1 cellular context compared by ENCODE assay signal in genomic region chr12:122980192-122981035, GRCh38.
A peak's percentile ranks its signal among the peaks of the same experiment; 100 is the strongest.
TF ChIP-seq lines count a peak whose summit lies in the region.

Gene ARL6IP4 (plus strand): TSS chr12:122980681. CDS start chr12:122981140, 459 bp downstream.

TF ChIP-seq in K562, 482 proteins besides CTCF, POLR2A, EP300 and RAD21 (continued from another document):
- TF ChIP-seq ARID3B (CRISPR knock-in tag; IDR thresholded peaks at IDR 0.05; ENCODE audit: borderline replicate concordance) (no peak), MEIS2 (IDR thresholded peaks at IDR 0.05; ENCODE audit: partially characterized antibody) (peak; percentile 18), CREB3L1 (IDR thresholded peaks at IDR 0.05; ENCODE audit: borderline replicate concordance, low read depth) (peak; percentile 83; the same call in 1 of the 2 replicates), SP2 (IDR thresholded peaks at IDR 0.05; ENCODE audit: extremely low read depth, low read depth, low read length, poor library complexity, severe bottlenecking) (no peak), HSF4 (CRISPR knock-in tag; IDR thresholded peaks at IDR 0.05; ENCODE audit: borderline replicate concordance) (no peak), SUPT5H (IDR thresholded peaks at IDR 0.05) (peak; percentile 72; the same call in 1 of the 2 replicates), MCM7 (IDR thresholded peaks at IDR 0.05) (no peak), SAP30 (IDR thresholded peaks at IDR 0.05; ENCODE audit: borderline replicate concordance, insufficient read depth, low read depth, low read length, poor library complexity, severe bottlenecking) (peak; percentile 55), GMEB1 (CRISPR knock-in tag; IDR thresholded peaks at IDR 0.05) (peak; percentile 58), GTF2E2 (tag; IDR thresholded peaks at IDR 0.05) (peak; percentile 90; the same call in 1 of the 2 replicates), CREB1 (IDR thresholded peaks at IDR 0.05) (peak; percentile 57), CREB1 (CRISPR knock-in tag; IDR thresholded peaks at IDR 0.05) (no peak), MYC (IDR thresholded peaks at IDR 0.05; ENCODE audit: low read depth, low read length) (peak; percentile 66; the same call in 1 of the 2 replicates), MYC (CRISPR knock-in tag; IDR thresholded peaks at IDR 0.05; ENCODE audit: borderline replicate concordance, low read depth) (peak; percentile 56; the same call in 1 of the 2 replicates), TEAD2 (tag; IDR thresholded peaks at IDR 0.05) (no peak), FOXA1 (IDR thresholded peaks at IDR 0.05; ENCODE audit: borderline replicate concordance) (no peak), RBM14 (IDR thresholded peaks at IDR 0.05; ENCODE audit: borderline replicate concordance, insufficient read depth, low read depth, low read length) (no peak), HNRNPLL (IDR thresholded peaks at IDR 0.05; ENCODE audit: low read depth, low read length, poor library complexity, severe bottlenecking) (no peak), GABPB1 (CRISPR knock-in tag; IDR thresholded peaks at IDR 0.05) (peak; percentile 87), PHF20 (IDR thresholded peaks at IDR 0.05; ENCODE audit: partially characterized antibody) (peak; percentile 74), PREB (CRISPR knock-in tag; IDR thresholded peaks at IDR 0.05) (peak; percentile 79; the same call in 1 of the 2 replicates), NCOA4 (IDR thresholded peaks at IDR 0.05; ENCODE audit: partially characterized antibody) (no peak), ID3 (CRISPR knock-in tag; IDR thresholded peaks at IDR 0.05) (no peak), ID3 (tag; IDR thresholded peaks at IDR 0.05) (peak; percentile 47), NCOA1 (IDR thresholded peaks at IDR 0.05; ENCODE audit: low read depth) (peak; percentile 61; the same call in 1 of the 2 replicates), ZNF124 (CRISPR knock-in tag; IDR thresholded peaks at IDR 0.05) (no peak), MAFF (IDR thresholded peaks at IDR 0.05; ENCODE audit: low read length) (no peak), BHLHE40 (IDR thresholded peaks at IDR 0.05; ENCODE audit: low read length) (no peak), ZBTB8A (IDR thresholded peaks at IDR 0.05; ENCODE audit: partially characterized antibody) (no peak), ZNF639 (CRISPR knock-in tag; conservative IDR thresholded peaks at IDR 0.05 in 1 of 2, IDR thresholded peaks at IDR 0.05 in 1 of 2) (peak in 1 of 2 experiments; percentile 51; a peak in 1 of 4 replicates), HNRNPL (IDR thresholded peaks at IDR 0.05; ENCODE audit: low read depth, low read length) (peak; percentile 90), PRMT5 (CRISPR knock-in tag; IDR thresholded peaks at IDR 0.05) (0 out of 2 replicates have a peak, but pooled peaks have one; percentile 8), GTF2B (IDR thresholded peaks at IDR 0.05; ENCODE audit: extremely low read depth, insufficient read length) (no peak), ARID3A (IDR thresholded peaks at IDR 0.05; ENCODE audit: borderline replicate concordance, low read depth, low read length) (no peak), TSC22D4 (tag; IDR thresholded peaks at IDR 0.05) (no peak), ZZZ3 (IDR thresholded peaks at IDR 0.05) (no peak), ZNF830 (CRISPR knock-in tag; IDR thresholded peaks at IDR 0.05) (peak; percentile 76; the same call in 1 of the 2 replicates), UBTF (IDR thresholded peaks at IDR 0.05; ENCODE audit: borderline replicate concordance in 1 of 2, low read depth in 2 of 2, low read length in 2 of 2) (peak; percentile 71 to 78; a peak in 3 of 4 replicates), FOXP1 (CRISPR knock-in tag; IDR thresholded peaks at IDR 0.05) (peak; percentile 19; the same call in 1 of the 2 replicates), ZNF395 (CRISPR knock-in tag; IDR thresholded peaks at IDR 0.05) (peak; percentile 66), SREBF2 (CRISPR knock-in tag; IDR thresholded peaks at IDR 0.05) (no peak), SNIP1 (IDR thresholded peaks at IDR 0.05; ENCODE audit: low read depth) (no peak)
